In the genomic region with DNA sequence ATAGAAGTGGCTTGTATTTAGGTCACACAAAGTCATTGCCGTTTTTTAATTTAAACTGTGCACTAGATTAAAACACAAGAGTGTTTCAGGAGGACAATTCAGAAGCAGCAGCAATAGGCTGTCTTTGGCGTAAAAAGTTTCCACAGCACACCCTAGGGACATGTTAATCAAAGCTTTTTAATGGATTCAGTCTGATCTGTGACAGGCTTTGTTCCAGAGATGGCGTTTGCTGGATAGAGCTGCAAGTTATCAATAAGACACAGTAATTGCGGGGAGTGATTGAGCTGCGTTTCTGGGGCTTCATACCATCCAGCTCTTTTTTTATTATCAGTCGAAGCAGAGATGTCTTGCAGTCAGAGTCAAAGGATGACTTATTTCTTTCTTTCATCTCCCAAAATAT, we compare ENCODE assay signal across 12 cellular contexts.
"Had no signal": no experiment of that assay in that cellular context is flagged by ENCODE, and none has a peak within 500 bp of the region (broad histone marks: within the 10 kb centered on the region; RNA-seq: fewer than 3 reads in every experiment).

No MANE protein-coding gene starts in this region.

- H3K27me3 Mint-ChIP-seq: central memory CD8-positive, alpha-beta T cell had no signal

- H3K4me3 ChIP-seq: adrenal gland, lung, thoracic aorta had no signal

- H3K36me3 ChIP-seq: adrenal gland, thoracic aorta had no signal

- H3K27ac Mint-ChIP-seq: naive thymus-derived CD4-positive, alpha-beta T cell had no signal

- H3K27me3 ChIP-seq: adrenal gland had no signal

- H3K36me3 Mint-ChIP-seq: naive thymus-derived CD4-positive, alpha-beta T cell had no signal

- H3K4me1 ChIP-seq: adrenal gland had no signal

- DNase-seq: activated CD4-positive, alpha-beta T cell treated with anti-CD3 and anti-CD28 coated beads, Interleukin-2, amount 50 U/mL, for 1 hour; activated naive CD4-positive, alpha-beta T cell treated with anti-CD3 and anti-CD28 coated beads, Interleukin-2, amount 50 U/mL, for 16 hours; adrenal gland; cortex of kidney; effector memory CD4-positive, alpha-beta T cell; naive thymus-derived CD4-positive, alpha-beta T cell; stimulated activated CD4-positive, alpha-beta T cell treated with anti-CD3 and anti-CD28 coated beads, Interleukin-2, amount 100 ng/mL, for 24 hours; stimulated activated naive CD4-positive, alpha-beta T cell treated with Interleukin-2 at 50 U/mL for 16 hours had no signal

- H3K4me1 Mint-ChIP-seq: central memory CD8-positive, alpha-beta T cell; naive thymus-derived CD4-positive, alpha-beta T cell had no signal

- H3K4me3 Mint-ChIP-seq: central memory CD8-positive, alpha-beta T cell; naive thymus-derived CD4-positive, alpha-beta T cell had no signal

- H3K9me3 ChIP-seq: adrenal gland, thoracic aorta had no signal

- ATAC-seq: naive thymus-derived CD4-positive, alpha-beta T cell; sciatic nerve had no signal

- H3K27ac ChIP-seq: adrenal gland, thoracic aorta had no signal
